Comparison of ENCODE assay signal across 8 cellular contexts in the genomic region with DNA sequence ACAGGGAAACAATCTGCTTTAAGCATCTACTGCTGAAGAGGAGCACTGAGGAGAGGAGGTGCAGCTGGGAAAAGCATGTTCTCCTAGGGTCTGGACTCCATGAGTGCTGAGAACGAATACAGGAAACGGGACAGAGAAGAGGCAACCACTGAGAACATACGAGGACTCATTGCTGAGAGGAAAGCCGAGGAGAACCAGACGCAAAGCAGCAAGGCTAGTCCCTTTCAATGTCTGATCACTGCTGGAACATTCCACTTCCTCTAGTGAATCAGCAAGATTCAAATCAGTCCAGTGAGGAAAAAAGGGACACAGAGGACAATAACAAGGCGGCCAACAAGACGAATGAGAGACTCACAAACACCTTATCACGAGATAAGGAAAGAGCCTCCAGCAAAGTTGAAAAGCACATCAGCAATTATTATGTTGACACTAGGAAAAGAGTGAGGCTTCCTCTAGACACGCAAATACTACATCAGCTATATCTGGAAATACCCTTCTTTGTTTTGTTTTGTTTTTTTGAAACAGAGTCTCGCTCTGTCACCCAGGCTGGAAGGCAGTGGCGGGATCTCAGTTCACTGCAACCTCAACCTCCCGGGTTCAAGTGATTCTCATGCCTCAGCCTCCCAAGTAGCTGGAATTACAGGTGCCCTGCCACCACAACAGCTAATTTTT. TPM values are rescaled to one million over a fixed set of nuclear protein-coding genes. Genes with fewer than 3 reads are reported as not detected.
A peak's percentile ranks its signal among the peaks of the same experiment; 100 is the strongest.
DNase-seq lines count a peak whose midpoint lies in the region; TF ChIP-seq lines count a peak whose summit lies in the region.

No MANE protein-coding gene starts in this region.

- no peak overlapping the region for H3K4me3 ChIP-seq in LNCaP clone FGC (ENCODE audit: low read depth, low read length)
- H3K4me3 ChIP-seq in muscle layer of duodenum (ENCODE audit: low read depth in 1 of 2, low read length in 2 of 2) = no peak overlapping the region

- CTCF ChIA-PET in RWPE1 (lab: Yijun Ruan, JAX) = interaction anchor here (0.6 kb wide), 1 partner anchor 279 kb away, joined by 3 read pairs; no protein-coding TSS in a partner anchor

- no peaks in the 10 kb centered on the region for H3K4me1 ChIP-seq in muscle layer of duodenum (ENCODE audit: control insufficient read depth in 1 of 2, insufficient read depth in 2 of 2, low read length in 2 of 2)

- TF ChIP-seq CTCF in LNCaP clone FGC (IDR thresholded peaks at IDR 0.05; ENCODE audit: control insufficient read depth, extremely low read depth, insufficient read depth) (no peak), RWPE1 (conservative IDR thresholded peaks at IDR 0.05; ENCODE audit: low read depth) (no peak)

- peak; percentile 23 for DNase-seq in AG08396 (ENCODE audit: low spot score)
- peak; percentile 64 for DNase-seq in LNCaP clone FGC (ENCODE audit: low read depth)
- DNase-seq in dermis blood vessel endothelial cell = peak; percentile 84
- no peak for DNase-seq in activated gamma-delta T cell treated with Interleukin-2 at 50 U/mL for 16 hours
- DNase-seq in stimulated activated CD4-positive, alpha-beta T cell treated with anti-CD3 and anti-CD28 coated beads, Interleukin-4, amount 100 ng/mL, for 24 hours = no peak
- DNase-seq in RWPE1 (ENCODE audit: low spot score) = no peak
- no peak for DNase-seq in stimulated activated CD4-positive, alpha-beta T cell treated with anti-CD3 and anti-CD28 coated beads, Interleukin-4, amount 100 ng/mL, for 1 hour

- H3K36me3 ChIP-seq in muscle layer of duodenum (ENCODE audit: control insufficient read depth in 1 of 2, insufficient read depth in 2 of 2, low read length in 2 of 2) = peaks cover 38 to 58% of the 10 kb centered on the region in 2 donors

- H3K27me3 ChIP-seq in muscle layer of duodenum (ENCODE audit: low read depth, low read length) = no peaks in the 10 kb centered on the region

- H3K27ac ChIP-seq in muscle layer of duodenum (ENCODE audit: low read length) (peak overlapping the region; percentile 51), RWPE1 (no peak overlapping the region)

- H3K9me3 ChIP-seq in muscle layer of duodenum (ENCODE audit: control insufficient read depth in 1 of 2, low read length in 2 of 2) = no peaks in the 10 kb centered on the region

- POLR2A ChIA-PET in RWPE1 (lab: Yijun Ruan, JAX; ENCODE audit: low non-redundant PET) = no interaction called here

RNA-seq across cellular contexts. Expression of gene ZZEF1, which starts 41.6 kb away (rescaled TPM):
- total RNA-seq in dermis blood vessel endothelial cell = 43.9 and 59.2 TPM in 2 replicates

RNA-seq across cellular contexts. Expression of gene CYB5D2, which starts 41.7 kb away (rescaled TPM):
- total RNA-seq in dermis blood vessel endothelial cell = 41.7 and 51.7 TPM in 2 replicates

Comparison
In these comparisons a context has a peak if more than half of its experiments do, and no peak if none do; other contexts are left out.
1. DNase-seq: peak in AG08396 (single experiment), LNCaP clone FGC (single experiment) and dermis blood vessel endothelial cell (single experiment); none in activated gamma-delta T cell treated with Interleukin-2 at 50 U/mL for 16 hours (single experiment), stimulated activated CD4-positive, alpha-beta T cell treated with anti-CD3 and anti-CD28 coated beads, Interleukin-4, amount 100 ng/mL, for 24 hours (single experiment), RWPE1 (single experiment) and stimulated activated CD4-positive, alpha-beta T cell treated with anti-CD3 and anti-CD28 coated beads, Interleukin-4, amount 100 ng/mL, for 1 hour (single experiment).